In genomic region chr17:7932483-7932891, GRCh38 we compare ENCODE assay signal across 8 cellular contexts. TPM values are rescaled to one million over a fixed set of nuclear protein-coding genes. Genes with fewer than 3 reads are reported as not detected.
A peak's percentile ranks its signal among the peaks of the same experiment; 100 is the strongest.
DNase-seq lines count a peak whose midpoint lies in the region; ATAC-seq, FAIRE-seq and TF ChIP-seq lines count a peak whose summit lies in the region.

No MANE protein-coding gene starts in this region.

- H3K4me2 ChIP-seq in BLaER1 (peak overlapping the region; percentile 93), GM12878 (ENCODE audit: control insufficient read depth, insufficient read depth) (peak overlapping the region; percentile 51)

- no peak for TF ChIP-seq CTCF in GM12878 (IDR thresholded peaks at IDR 0.05 in 2 of 3, conservative IDR thresholded peaks at IDR 0.05 in 1 of 3; ENCODE audit: control insufficient read depth in 2 of 3, extremely low read depth in 1 of 3, insufficient read depth in 1 of 3, low read depth in 3 of 3, low read length in 3 of 3)

- H3K9me3 ChIP-seq in BLaER1 (no peaks in the 10 kb centered on the region), GM12878 (replicated peaks; ENCODE audit: control insufficient read depth, insufficient read depth, low read length) (no peaks in the 10 kb centered on the region), iPS-15b (ENCODE audit: control insufficient read depth, insufficient read depth, low read length) (no peaks in the 10 kb centered on the region)

- H3K27ac ChIP-seq in BLaER1 (peak overlapping the region; percentile 89), GM12878 (ENCODE audit: control insufficient read depth, insufficient read depth) (peak overlapping the region; percentile 96)

- H2AFZ ChIP-seq in GM12878 (ENCODE audit: control insufficient read depth, low read depth, low read length) = peak overlapping the region; percentile 97

- H3K4me3 ChIP-seq in BLaER1 = peak overlapping the region; percentile 85
- H3K4me3 ChIP-seq in GM12878 = peak overlapping the region; percentile 98
- H3K4me3 ChIP-seq in iPS-15b (ENCODE audit: low read depth, low read length) = peak overlapping the region; percentile 99
- peak overlapping the region; percentile 96 for H3K4me3 ChIP-seq in skeletal muscle cell (ENCODE audit: low read depth, low read length)

- POLR2A ChIA-PET in GM12878 (lab: Charles Lee) = interaction anchor here (0.5 to 3.4 kb wide), 25 partner anchors 8 to 447 kb away, joined by 3 to 27 read pairs (median 3); partner anchors contain the start of genes NAA38, RNF227 and SLC25A35

- no peak for TF ChIP-seq POLR2A in GM12878 (IDR thresholded peaks at IDR 0.05; ENCODE audit: low read depth, low read length)

- RAD21 ChIA-PET in GM12878 (lab: Charles Lee; ENCODE audit: unreplicated experiment) = interaction anchor here (0.7 to 2.8 kb wide), 26 partner anchors 10 to 257 kb away, joined by 3 to 14 read pairs (median 4); partner anchors contain the start of genes BORCS6, CYB5D1, NAA38 and RNF227

- H4K20me1 ChIP-seq in BLaER1 (no peaks in the 10 kb centered on the region), GM12878 (ENCODE audit: control insufficient read depth, insufficient read depth) (no peaks in the 10 kb centered on the region)

- TF ChIP-seq RAD21 in GM12878 (IDR thresholded peaks at IDR 0.05; ENCODE audit: insufficient read depth, low read depth, low read length) = no peak

- ATAC-seq in GM12878 = peak; percentile 53

- DNase-seq in GM19239 (ENCODE audit: insufficient read length, low spot score) (no peak), NCI-H2171 (lab: John Stamatoyannopoulos, UW) (peak; percentile 7), GM12878 (ENCODE audit: low read depth, low spot score) (no peak), skeletal muscle cell (ENCODE audit: low read depth) (no peak), SKM-1 (lab: John Stamatoyannopoulos, UW; ENCODE audit: unreplicated experiment) (no peak), NCI-H774 (lab: John Stamatoyannopoulos, UW) (no peak)

- WGBS in GM12878 (ENCODE audit: insufficient coverage, insufficient replicate concordance, low lambda C conversion rate, missing lambda C conversion rate) = under 1% methylated on average over 16 of the region's 17 CpGs

- peaks cover 31% of the 10 kb centered on the region for H3K79me2 ChIP-seq in GM12878 (ENCODE audit: control insufficient read depth, insufficient read depth, low read length)

- no peak for TF ChIP-seq EP300 in GM12878 (IDR thresholded peaks at IDR 0.05; ENCODE audit: borderline replicate concordance in 1 of 2, control insufficient read depth in 1 of 2, low read depth in 2 of 2, low read length in 2 of 2)

- peak overlapping the region; percentile 88 for H3K9ac ChIP-seq in BLaER1
- H3K9ac ChIP-seq in GM12878 (ENCODE audit: control insufficient read depth, insufficient read depth, low read length) = peak overlapping the region; percentile 97
- peak overlapping the region; percentile 65 for H3K9ac ChIP-seq in iPS-15b (ENCODE audit: low read depth, low read length)

- peak; percentile 11 for FAIRE-seq in GM19239 (lab: Jason Lieb, UNC)
- peak; percentile 27 for FAIRE-seq in GM12878 (lab: Jason Lieb, UNC)

- no TSS peak for BruUV-seq in GM12878 (replicated peaks; lab: Mats Ljungman, UMichigan)

- in situ Hi-C loops in GM12878 (cut with MboI) = no loop called here

- CTCF ChIA-PET in GM12878 (lab: Yijun Ruan, JAX) = interaction anchor here (0.5 to 8.9 kb wide), 23 partner anchors 10 to 263 kb away, joined by 3 to 76 read pairs (median 4); partner anchors contain the start of genes CYB5D1, GUCY2D, NAA38 and RNF227

- H3K36me3 ChIP-seq in BLaER1 (peaks cover 36% of the 10 kb centered on the region), GM12878 (ENCODE audit: control insufficient read depth in 2 of 2, insufficient read depth in 2 of 2, low read length in 1 of 2) (peaks cover 0 to 3% of the 10 kb centered on the region in 2 experiments; a peak in 2 of 4 replicates), iPS-15b (ENCODE audit: control insufficient read depth, insufficient read depth, low read length) (peaks cover 4% of the 10 kb centered on the region)

- H3K4me1 ChIP-seq in BLaER1 (peaks cover 62% of the 10 kb centered on the region), GM12878 (ENCODE audit: control insufficient read depth, insufficient read depth, low read length) (peaks cover 8% of the 10 kb centered on the region), iPS-15b (ENCODE audit: control insufficient read depth, insufficient read depth, low read length) (peaks cover 2% of the 10 kb centered on the region)

- SMC1A ChIA-PET in GM12878 (lab: Charles Lee; ENCODE audit: uncharacterized antibody, unreplicated experiment) = interaction anchor here (0.6 to 4.7 kb wide), 21 partner anchors 12 to 187 kb away, joined by 3 to 25 read pairs (median 5); partner anchors contain the start of genes NAA38 and RNF227

- no peaks in the 10 kb centered on the region for H3K27me3 ChIP-seq in BLaER1
- no peaks in the 10 kb centered on the region for H3K27me3 ChIP-seq in GM12878 (replicated peaks in 1 of 2; ENCODE audit: control insufficient read depth in 2 of 2, insufficient read depth in 2 of 2, low read length in 1 of 2)
- peaks cover 36% of the 10 kb centered on the region for H3K27me3 ChIP-seq in iPS-15b (ENCODE audit: control insufficient read depth, insufficient read depth, low read length)

- intact Hi-C loops in GM12878 (cut with micrococcal nuclease; ENCODE audit: unreplicated experiment) = loop anchor here (5.0 kb wide), 1 partner anchor 55 kb away; no protein-coding TSS in a partner anchor

RNA-seq across cellular contexts. Expression of gene CNTROB, which starts 0.5 kb away (rescaled TPM):
- total RNA-seq in GM12878 (2013; cell fraction: nucleolus; rRNA removed) = 68.0 and 71.2 TPM in 2 replicates
- 19.8 and 21.6 TPM in 2 replicates for total RNA-seq in GM12878 (2014; rRNA removed)
- total RNA-seq in GM12878 (2014; rRNA removed; fragmentation: Illumina TruSeq; extraction: Trizol) = 19.0 and 21.2 TPM in 2 replicates
- total RNA-seq in GM12878 (2021) = 29.7 and 31.1 TPM in 2 replicates
- polyA plus RNA-seq in GM12878 (2011; ENCODE audit: low read depth) = 16.1 TPM
- polyA plus RNA-seq in GM12878 (2011; rRNA removed) = 26.3 and 36.2 TPM in 2 replicates
- 32.1 and 42.7 TPM in 2 replicates for polyA plus RNA-seq in GM12878 (2011; cell fraction: cytosol; rRNA removed)
- polyA plus RNA-seq in GM12878 (2011; cell fraction: nucleus; rRNA removed) = 110 and 114 TPM in 2 replicates
- polyA plus RNA-seq in GM12878 (2012) = 31.1 and 34.2 TPM in 2 replicates
- polyA plus RNA-seq in GM12878 (2014; fragmentation: Illumina TruSeq; extraction: Trizol) = 22.0 and 29.3 TPM in 2 replicates
- polyA plus RNA-seq in GM12878 (2014; fragmentation: Nextera tagmentation; extraction: Ambion mirVana) = 1 to 10 TPM; 2.0 to 4.2 TPM
- polyA plus RNA-seq in GM12878 (2014; rRNA removed) = 32.6 and 32.8 TPM in 2 replicates
- 10 to 100 TPM; 27.1 to 30.8 TPM for polyA plus RNA-seq in GM12878 (2016; fragmentation: Nextera tagmentation; extraction: Ambion mirVana)
- 20.8 and 41.9 TPM in 2 replicates for polyA minus RNA-seq in GM12878 (2011; rRNA and poly(A)+ RNA removed)
- polyA minus RNA-seq in GM12878 (2011; cell fraction: cytosol; rRNA and poly(A)+ RNA removed) = 15.7 and 16.4 TPM in 2 replicates
- polyA minus RNA-seq in GM12878 (2011; cell fraction: nucleus; rRNA and poly(A)+ RNA removed) = 36.3 and 58.3 TPM in 2 replicates

RNA-seq across cellular contexts. Expression of gene TRAPPC1, which starts 0.7 kb away (rescaled TPM):
- total RNA-seq in GM12878 (2013; cell fraction: nucleolus; rRNA removed) = 9.7 and 10.7 TPM in 2 replicates
- total RNA-seq in GM12878 (2014; rRNA removed) (42.3 and 46.4 TPM in 2 replicates), GM12878 (2014; rRNA removed; fragmentation: Illumina TruSeq; extraction: Trizol) (28.7 and 31.3 TPM in 2 replicates), GM12878 (2021) (173 and 193 TPM in 2 replicates)
- polyA plus RNA-seq in GM12878 (2011; ENCODE audit: low read depth) = 235 TPM
- polyA plus RNA-seq in GM12878 (2011; rRNA removed) (78.6 and 93.1 TPM in 2 replicates), GM12878 (2014; fragmentation: Illumina TruSeq; extraction: Trizol) (197 and 224 TPM in 2 replicates), GM12878 (2014; fragmentation: Nextera tagmentation; extraction: Ambion mirVana) (100 to 1,000 TPM in 1 of 2 experiments, 10 to 100 TPM in 1; 95.5 to 113 TPM), GM12878 (2014; rRNA removed) (156 and 166 TPM in 2 replicates), GM12878 (2016; fragmentation: Nextera tagmentation; extraction: Ambion mirVana) (100 to 1,000 TPM; 298 to 306 TPM)
- 283 and 305 TPM in 2 replicates for polyA plus RNA-seq in GM12878 (2011; cell fraction: cytosol; rRNA removed)
- 87.0 and 88.2 TPM in 2 replicates for polyA plus RNA-seq in GM12878 (2011; cell fraction: nucleus; rRNA removed)
- polyA plus RNA-seq in GM12878 (2012) = 213 and 226 TPM in 2 replicates
- polyA minus RNA-seq in GM12878 (2011; rRNA and poly(A)+ RNA removed) = 135 and 137 TPM in 2 replicates
- polyA minus RNA-seq in GM12878 (2011; cell fraction: cytosol; rRNA and poly(A)+ RNA removed) = 39.2 and 50.7 TPM in 2 replicates
- polyA minus RNA-seq in GM12878 (2011; cell fraction: nucleus; rRNA and poly(A)+ RNA removed) = 21.5 and 28.7 TPM in 2 replicates

RNA-seq across cellular contexts. Expression of gene KCNAB3, which starts 2.8 kb away (rescaled TPM):
- total RNA-seq in GM12878 (2013; cell fraction: nucleolus; rRNA removed) = 7.1 and 7.6 TPM in 2 replicates
- total RNA-seq in GM12878 (2014; rRNA removed) (1.9 and 2.3 TPM in 2 replicates), GM12878 (2014; rRNA removed; fragmentation: Illumina TruSeq; extraction: Trizol) (1.2 and 1.6 TPM in 2 replicates), GM12878 (2021) (3.9 and 7.0 TPM in 2 replicates)
- polyA plus RNA-seq in GM12878 (2011; ENCODE audit: low read depth) = 2.1 TPM
- polyA plus RNA-seq in GM12878 (2011; rRNA removed) (1.6 and 1.9 TPM in 2 replicates), GM12878 (2014; fragmentation: Illumina TruSeq; extraction: Trizol) (2.0 and 2.6 TPM in 2 replicates), GM12878 (2014; fragmentation: Nextera tagmentation; extraction: Ambion mirVana) (under 1 TPM; 0.22 to 0.42 TPM), GM12878 (2014; rRNA removed) (6.3 and 7.9 TPM in 2 replicates), GM12878 (2016; fragmentation: Nextera tagmentation; extraction: Ambion mirVana) (1 to 10 TPM; 1.5 to 1.7 TPM)
- 0.94 and 2.1 TPM in 2 replicates for polyA plus RNA-seq in GM12878 (2011; cell fraction: cytosol; rRNA removed)
- 30.2 and 30.7 TPM in 2 replicates for polyA plus RNA-seq in GM12878 (2011; cell fraction: nucleus; rRNA removed)
- polyA plus RNA-seq in GM12878 (2012) = 2.3 and 3.0 TPM in 2 replicates
- polyA minus RNA-seq in GM12878 (2011; rRNA and poly(A)+ RNA removed) = 1.4 TPM in 2 replicates
- not detected in 2 replicates for polyA minus RNA-seq in GM12878 (2011; cell fraction: cytosol; rRNA and poly(A)+ RNA removed)
- polyA minus RNA-seq in GM12878 (2011; cell fraction: nucleus; rRNA and poly(A)+ RNA removed) = 5.8 and 10.7 TPM in 2 replicates

RNA-seq across cellular contexts. Expression of gene RNF227, which starts 16.4 kb away (rescaled TPM):
- 5.9 and 6.1 TPM in 2 replicates for total RNA-seq in GM12878 (2013; cell fraction: nucleolus; rRNA removed)
- total RNA-seq in GM12878 (2014; rRNA removed) (1.0 and 1.3 TPM in 2 replicates), GM12878 (2014; rRNA removed; fragmentation: Illumina TruSeq; extraction: Trizol) (1.0 and 1.3 TPM in 2 replicates), GM12878 (2021) (0.90 and 1.6 TPM in 2 replicates)
- 0.88 TPM for polyA plus RNA-seq in GM12878 (2011; ENCODE audit: low read depth)
- polyA plus RNA-seq in GM12878 (2011; rRNA removed) (2.8 and 3.5 TPM in 2 replicates), GM12878 (2014; fragmentation: Illumina TruSeq; extraction: Trizol) (1.1 and 1.5 TPM in 2 replicates), GM12878 (2014; fragmentation: Nextera tagmentation; extraction: Ambion mirVana) (under 1 TPM; 0.49 to 0.87 TPM), GM12878 (2014; rRNA removed) (1.7 and 5.0 TPM in 2 replicates), GM12878 (2016; fragmentation: Nextera tagmentation; extraction: Ambion mirVana) (1 to 10 TPM; 1.2 to 2.4 TPM)
- 6.5 and 7.8 TPM in 2 replicates for polyA plus RNA-seq in GM12878 (2011; cell fraction: cytosol; rRNA removed)
- 2.0 and 2.1 TPM in 2 replicates for polyA plus RNA-seq in GM12878 (2011; cell fraction: nucleus; rRNA removed)
- polyA plus RNA-seq in GM12878 (2012) = 1.8 and 1.9 TPM in 2 replicates
- polyA minus RNA-seq in GM12878 (2011; rRNA and poly(A)+ RNA removed) = 1.0 and 1.5 TPM in 2 replicates
- polyA minus RNA-seq in GM12878 (2011; cell fraction: cytosol; rRNA and poly(A)+ RNA removed) = 0.67 and 0.94 TPM in 2 replicates
- polyA minus RNA-seq in GM12878 (2011; cell fraction: nucleus; rRNA and poly(A)+ RNA removed) = 0.36 and 0.96 TPM in 2 replicates

RNA-seq across cellular contexts. Expression of gene CHD3, which starts 43.9 kb away (rescaled TPM):
- 85.9 and 102 TPM in 2 replicates for total RNA-seq in GM12878 (2013; cell fraction: nucleolus; rRNA removed)
- total RNA-seq in GM12878 (2014; rRNA removed) = 53.9 and 58.8 TPM in 2 replicates
- 36.8 and 37.4 TPM in 2 replicates for total RNA-seq in GM12878 (2014; rRNA removed; fragmentation: Illumina TruSeq; extraction: Trizol)
- 77.5 and 86.8 TPM in 2 replicates for total RNA-seq in GM12878 (2021)
- 32.2 TPM for polyA plus RNA-seq in GM12878 (2011; ENCODE audit: low read depth)
- polyA plus RNA-seq in GM12878 (2011; rRNA removed) = 32.2 and 40.8 TPM in 2 replicates
- 54.9 and 68.6 TPM in 2 replicates for polyA plus RNA-seq in GM12878 (2011; cell fraction: cytosol; rRNA removed)
- polyA plus RNA-seq in GM12878 (2011; cell fraction: nucleus; rRNA removed) = 210 and 271 TPM in 2 replicates
- polyA plus RNA-seq in GM12878 (2012) = 61.0 and 78.0 TPM in 2 replicates
- polyA plus RNA-seq in GM12878 (2014; fragmentation: Illumina TruSeq; extraction: Trizol) = 53.9 and 56.1 TPM in 2 replicates
- 1 to 10 TPM; 1.4 to 3.3 TPM for polyA plus RNA-seq in GM12878 (2014; fragmentation: Nextera tagmentation; extraction: Ambion mirVana)
- polyA plus RNA-seq in GM12878 (2014; rRNA removed) = 55.1 and 69.0 TPM in 2 replicates
- polyA plus RNA-seq in GM12878 (2016; fragmentation: Nextera tagmentation; extraction: Ambion mirVana) = 10 to 100 TPM; 13.2 to 14.4 TPM
- polyA minus RNA-seq in GM12878 (2011; rRNA and poly(A)+ RNA removed) = 62.9 and 77.4 TPM in 2 replicates
- polyA minus RNA-seq in GM12878 (2011; cell fraction: cytosol; rRNA and poly(A)+ RNA removed) = 29.1 and 43.7 TPM in 2 replicates
- 36.8 and 69.3 TPM in 2 replicates for polyA minus RNA-seq in GM12878 (2011; cell fraction: nucleus; rRNA and poly(A)+ RNA removed)
